In genomic region chr2:49146412-49146811, GRCh38 we compare ENCODE assay signal across 1 cellular context.
TF ChIP-seq lines count a peak whose summit lies in the region.

No MANE protein-coding gene starts in this region.

TF ChIP-seq in H1, 55 proteins besides CTCF, POLR2A, EP300 and RAD21:
- TF ChIP-seq CHD7 (IDR thresholded peaks at IDR 0.05; ENCODE audit: insufficient replicate concordance, low read length) (no peak), SP2 (IDR thresholded peaks at IDR 0.05; ENCODE audit: low read length) (no peak), ATF2 (IDR thresholded peaks at IDR 0.05; ENCODE audit: low read length) (no peak), CTBP2 (IDR thresholded peaks at IDR 0.05; ENCODE audit: borderline replicate concordance, insufficient read depth, insufficient read length, low read length) (no peak), GABPA (IDR thresholded peaks at IDR 0.05; ENCODE audit: borderline replicate concordance, insufficient read depth, low read length) (no peak), KDM4A (IDR thresholded peaks at IDR 0.05; ENCODE audit: low read depth, low read length, severe bottlenecking) (no peak), TAF1 (IDR thresholded peaks at IDR 0.05; ENCODE audit: low read depth, low read length) (no peak), YY1 (IDR thresholded peaks at IDR 0.05; ENCODE audit: low read depth, low read length) (no peak)
